ENCODE assay signal across 7 cellular contexts in genomic region chr12:72271741-72272661, GRCh38. TPM values are rescaled to one million over a fixed set of nuclear protein-coding genes. Genes with fewer than 3 reads are reported as not detected.
DNase-seq lines count a peak whose midpoint lies in the region; ATAC-seq and TF ChIP-seq lines count a peak whose summit lies in the region.

TSS of gene TRHDE (plus strand) at chr12:72272370. CDS start at chr12:72272644, 274 bp downstream.

- peaks cover 61% of the 10 kb centered on the region for H3K27me3 Mint-ChIP-seq in stimulated activated naive CD8-positive, alpha-beta T cell treated with anti-CD3 and anti-CD28 coated beads, Interleukin-15, amount 100 ng/mL, for 72 hours

- H3K4me3 Mint-ChIP-seq in stimulated activated naive CD8-positive, alpha-beta T cell treated with anti-CD3 and anti-CD28 coated beads, Interleukin-15, amount 100 ng/mL, for 72 hours: peak within 1 kb of the TSS; percentile 63 to 71

- no peak within 1 kb of the TSS for H3K27ac Mint-ChIP-seq in stimulated activated naive CD8-positive, alpha-beta T cell treated with anti-CD3 and anti-CD28 coated beads, Interleukin-15, amount 100 ng/mL, for 72 hours

- no peak within 1 kb of the TSS for H3K27ac ChIP-seq in colonic mucosa

- peak within 1 kb of the TSS; percentile 19 for H3K4me3 ChIP-seq in colonic mucosa

- DNase-seq in GM03348 (ENCODE audit: low spot score) (peak; percentile 50), NCI-H2227 (lab: John Stamatoyannopoulos, UW; ENCODE audit: unreplicated experiment) (peak; percentile 83), colonic mucosa (peak; percentile 16), left lobe of liver (ENCODE audit: low spot score) (peak; percentile 54)
- DNase-seq in stimulated activated naive CD8-positive, alpha-beta T cell treated with anti-CD3 and anti-CD28 coated beads, Interleukin-15, amount 100 ng/mL, for 72 hours: no peak

- intact Hi-C loops in colonic mucosa (cut with DNase I): no loop called here

- H3K9me3 Mint-ChIP-seq in stimulated activated naive CD8-positive, alpha-beta T cell treated with anti-CD3 and anti-CD28 coated beads, Interleukin-15, amount 100 ng/mL, for 72 hours: no peaks in the 10 kb centered on the region

- H3K36me3 ChIP-seq in colonic mucosa: no peaks in the 10 kb centered on the region

- H3K9ac ChIP-seq in colonic mucosa (ENCODE audit: low read depth in 2 of 2, low read length in 2 of 2): peak within 1 kb of the TSS in 1 of 2 donors; percentile 9

- peaks cover 15% of the 10 kb centered on the region for H3K4me1 Mint-ChIP-seq in stimulated activated naive CD8-positive, alpha-beta T cell treated with anti-CD3 and anti-CD28 coated beads, Interleukin-15, amount 100 ng/mL, for 72 hours

- no peaks in the 10 kb centered on the region for H3K4me1 ChIP-seq in colonic mucosa

- H3K27me3 ChIP-seq in colonic mucosa: peaks cover 34% of the 10 kb centered on the region

- ATAC-seq in left lobe of liver (peak; percentile 55), HG03097 (IDR thresholded peaks at IDR 0.05; ENCODE audit: low FRiP score, unreplicated experiment) (no peak), HG02623 (IDR thresholded peaks at IDR 0.05; ENCODE audit: unreplicated experiment) (no peak)
- ATAC-seq in stimulated activated naive CD8-positive, alpha-beta T cell treated with anti-CD3 and anti-CD28 coated beads, Interleukin-15, amount 100 ng/mL, for 72 hours: peak; percentile 34

- no peak for TF ChIP-seq CTCF in colonic mucosa (IDR thresholded peaks at IDR 0.05)

- H3K9me3 ChIP-seq in colonic mucosa: no peaks in the 10 kb centered on the region

RNA-seq across cellular contexts. Expression of gene TRHDE, which starts in this region (rescaled TPM):
- total RNA-seq in colonic mucosa: 1 to 10 TPM in 1 of 2 donors, under 1 TPM in 1; 0.57 to 8.7 TPM
- 1.2 TPM for total RNA-seq in left lobe of liver

Comparison
In these comparisons a context has a peak if more than half of its experiments do, and no peak if none do; other contexts are left out.
1. DNase-seq: peak in GM03348 (single experiment), NCI-H2227 (single experiment), colonic mucosa (single experiment) and left lobe of liver (single experiment); none in stimulated activated naive CD8-positive, alpha-beta T cell treated with anti-CD3 and anti-CD28 coated beads, Interleukin-15, amount 100 ng/mL, for 72 hours (0 of 2).
2. ATAC-seq: peak in left lobe of liver (single experiment) and stimulated activated naive CD8-positive, alpha-beta T cell treated with anti-CD3 and anti-CD28 coated beads, Interleukin-15, amount 100 ng/mL, for 72 hours (single experiment); none in HG03097 (single experiment) and HG02623 (single experiment).